In genomic region chr4:182126096-182126495, GRCh38 we compare ENCODE assay signal across 2 cellular contexts.
TF ChIP-seq lines count a peak whose summit lies in the region.

No MANE protein-coding gene starts in this region.

TF ChIP-seq in SK-N-SH, 30 proteins besides CTCF, POLR2A, EP300 and RAD21:
- TF ChIP-seq FOSL2 (IDR thresholded peaks at IDR 0.05; ENCODE audit: borderline replicate concordance, low read depth) (0 out of 2 replicates have a peak, but pooled peaks have one; percentile 13), FOXJ3 (CRISPR knock-in tag; IDR thresholded peaks at IDR 0.05) (no peak)

TF ChIP-seq in SK-N-SH treated with all-trans-retinoic acid at 6 μM for 48 hours, 23 proteins besides CTCF, POLR2A, EP300 and RAD21:
- TF ChIP-seq GLIS3 (CRISPR knock-in tag; IDR thresholded peaks at IDR 0.05) (no peak), ESRRG (CRISPR knock-in tag; IDR thresholded peaks at IDR 0.05) (no peak), CSRNP3 (CRISPR knock-in tag; IDR thresholded peaks at IDR 0.05) (no peak), TCF4 (CRISPR knock-in tag; IDR thresholded peaks at IDR 0.05; ENCODE audit: borderline replicate concordance) (no peak), SNAI2 (CRISPR knock-in tag; IDR thresholded peaks at IDR 0.05) (no peak), BACH2 (CRISPR knock-in tag; IDR thresholded peaks at IDR 0.05; ENCODE audit: borderline replicate concordance) (no peak), OSR1 (CRISPR knock-in tag; IDR thresholded peaks at IDR 0.05) (no peak), PPARA (CRISPR knock-in tag; IDR thresholded peaks at IDR 0.05; ENCODE audit: borderline replicate concordance) (no peak), RARB (CRISPR knock-in tag; IDR thresholded peaks at IDR 0.05) (no peak), POU6F1 (CRISPR knock-in tag; IDR thresholded peaks at IDR 0.05; ENCODE audit: borderline replicate concordance, low read depth) (no peak), ZC3H10 (CRISPR knock-in tag; IDR thresholded peaks at IDR 0.05) (no peak), ISL1 (CRISPR knock-in tag; IDR thresholded peaks at IDR 0.05) (no peak), TSHZ2 (CRISPR knock-in tag; IDR thresholded peaks at IDR 0.05) (no peak), ZNF70 (CRISPR knock-in tag; IDR thresholded peaks at IDR 0.05) (no peak), ZFP3 (CRISPR knock-in tag; IDR thresholded peaks at IDR 0.05) (no peak), ARNTL (CRISPR knock-in tag; IDR thresholded peaks at IDR 0.05; ENCODE audit: borderline replicate concordance, low read depth) (no peak), TOX (CRISPR knock-in tag; IDR thresholded peaks at IDR 0.05; ENCODE audit: borderline replicate concordance) (no peak), ZNF8 (CRISPR knock-in tag; IDR thresholded peaks at IDR 0.05) (no peak), PATZ1 (CRISPR knock-in tag; IDR thresholded peaks at IDR 0.05; ENCODE audit: borderline replicate concordance) (no peak), CSDC2 (CRISPR knock-in tag; IDR thresholded peaks at IDR 0.05) (no peak)
